Comparison of ENCODE assay signal across 13 cellular contexts in genomic region chr6:168247456-168248147, GRCh38.
DNase-seq lines count a peak whose midpoint lies in the region; ATAC-seq, FAIRE-seq and TF ChIP-seq lines count a peak whose summit lies in the region.
"Had no signal": no experiment of that assay in that cellular context is flagged by ENCODE, and none has a peak within 500 bp of the region (broad histone marks: within the 10 kb centered on the region; RNA-seq: fewer than 3 reads in every experiment).

No MANE protein-coding gene starts in this region.

- H3K27me3 ChIP-seq in left ventricle myocardium inferior (ENCODE audit: low read depth) (peaks cover 61% of the 10 kb centered on the region), foreskin keratinocyte (peaks cover 9% of the 10 kb centered on the region)
- H3K27me3 ChIP-seq: adrenal gland, uterus had no signal

- H3K36me3 ChIP-seq in left ventricle myocardium inferior = no peaks in the 10 kb centered on the region
- H3K36me3 ChIP-seq: adrenal gland, uterus had no signal

- DNase-seq in left cardiac atrium (peak; percentile 57), left ventricle myocardium inferior (no peak), NCI-H748 (lab: John Stamatoyannopoulos, UW; ENCODE audit: unreplicated experiment) (peak; percentile 98), kidney tubule cell (ENCODE audit: low spot score) (peak; percentile 37), urothelium cell line (ENCODE audit: low spot score) (peak; percentile 31), NAMALWA (ENCODE audit: low spot score) (no peak), foreskin keratinocyte (no peak), GM20000 (ENCODE audit: low spot score) (no peak)
- DNase-seq: activated CD4-positive, alpha-beta T cell treated with anti-CD3 and anti-CD28 coated beads for 4 hours; AML-193; stimulated activated CD4-positive, alpha-beta T cell treated with anti-CD3 and anti-CD28 coated beads, Interleukin-2, amount 100 ng/mL, for 48 hours; uterus had no signal

- H3K4me1 ChIP-seq in left ventricle myocardium inferior (no peaks in the 10 kb centered on the region), foreskin keratinocyte (no peaks in the 10 kb centered on the region)
- H3K4me1 ChIP-seq: adrenal gland, uterus had no signal

- no peak overlapping the region for H3K4me3 ChIP-seq in left ventricle myocardium inferior
- H3K4me3 ChIP-seq: adrenal gland, uterus had no signal

- no peaks in the 10 kb centered on the region for H3K9me3 ChIP-seq in left ventricle myocardium inferior (replicated peaks)
- H3K9me3 ChIP-seq: adrenal gland, uterus had no signal

- no peak for FAIRE-seq in urothelium cell line (lab: Jason Lieb, UNC)

- ATAC-seq in left cardiac atrium = peak in 1 of 2 donors; percentile 52
- no peak for ATAC-seq in foreskin keratinocyte

- H3K27ac ChIP-seq in left ventricle myocardium inferior (replicated peaks) (no peak overlapping the region), foreskin keratinocyte (no peak overlapping the region)
- H3K27ac ChIP-seq: adrenal gland, uterus had no signal

- intact Hi-C loops in left cardiac atrium (cut with DNase I) = no loop called here
- intact Hi-C loops in left ventricle myocardium inferior (cut with micrococcal nuclease) = no loop called here

- TF ChIP-seq CTCF in left ventricle myocardium inferior (IDR thresholded peaks at IDR 0.05; ENCODE audit: borderline replicate concordance) (no peak), foreskin keratinocyte (conservative IDR thresholded peaks at IDR 0.05) (no peak), GM20000 (IDR thresholded peaks at IDR 0.05; ENCODE audit: extremely low read depth, missing control alignments) (no peak)

Comparison
In these comparisons a context has a peak if more than half of its experiments do, and no peak if none do; other contexts are left out.
1. DNase-seq: peak in left cardiac atrium (single experiment), NCI-H748 (single experiment), kidney tubule cell (single experiment) and urothelium cell line (single experiment); none in left ventricle myocardium inferior (single experiment), NAMALWA (single experiment), foreskin keratinocyte (0 of 2) and GM20000 (single experiment).